In the genomic region with DNA sequence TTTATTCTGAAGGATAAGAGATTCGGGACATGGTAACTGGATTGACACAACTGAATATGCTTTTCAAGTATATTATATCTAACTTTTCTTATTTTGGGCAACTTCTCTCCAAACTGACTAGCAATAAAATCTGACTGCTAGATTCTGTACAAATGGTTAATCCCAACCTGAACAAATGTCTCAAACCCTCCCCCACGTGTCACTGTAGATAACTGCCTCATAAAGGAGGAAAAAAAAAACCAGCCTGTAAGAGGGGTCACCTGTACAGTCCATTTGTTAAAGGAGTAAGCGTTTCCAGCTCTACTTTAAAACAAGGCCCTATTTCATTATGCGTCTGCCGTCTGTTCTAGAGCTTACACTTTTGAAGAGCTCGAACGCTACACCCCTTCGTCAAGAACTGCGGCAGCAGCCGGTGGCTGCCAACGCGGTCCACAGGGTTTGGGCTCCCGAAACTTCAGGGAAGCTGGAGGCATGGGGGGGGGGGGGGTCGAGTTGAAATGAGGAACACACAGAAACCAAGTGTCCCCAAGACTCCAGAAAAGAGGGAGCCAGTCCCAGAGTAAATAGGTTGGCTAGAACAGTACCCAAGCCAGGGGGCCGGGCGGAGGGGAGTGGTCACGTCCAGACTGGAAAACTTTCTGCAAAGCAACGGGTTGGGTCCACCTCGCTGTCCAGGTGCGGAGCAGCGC, we compare ENCODE assay signal across 8 cellular contexts. TPM values are rescaled to one million over a fixed set of nuclear protein-coding genes. Genes with fewer than 3 reads are reported as not detected.
A peak's percentile ranks its signal among the peaks of the same experiment; 100 is the strongest.
DNase-seq lines count a peak whose midpoint lies in the region; ATAC-seq and TF ChIP-seq lines count a peak whose summit lies in the region.

No MANE protein-coding gene starts in this region.

- H3K9me2 ChIP-seq in MM.1S (replicated peaks; ENCODE audit: insufficient read depth, low read length): no peaks in the 10 kb centered on the region
- no peaks in the 10 kb centered on the region for H3K9me2 ChIP-seq in hepatocyte (replicated peaks; ENCODE audit: insufficient read depth)

- WGBS in hepatocyte (ENCODE audit: low lambda C conversion rate, missing lambda C conversion rate): 4% methylated on average over 18 of the region's 21 CpGs

- peaks cover 7% of the 10 kb centered on the region for H3K36me3 Mint-ChIP-seq in activated naive CD8-positive, alpha-beta T cell treated with anti-CD3 and anti-CD28 coated beads, Interleukin-2, amount 10 ng/mL, durations not matched to agents 7 days and 5 days

- H2AFZ ChIP-seq in MM.1S (ENCODE audit: low read length) (peak overlapping the region; percentile 75), hepatocyte (peak overlapping the region; percentile 79)

- no peaks in the 10 kb centered on the region for H3K27me3 ChIP-seq in MM.1S (replicated peaks; ENCODE audit: insufficient read depth, low read length)
- no peaks in the 10 kb centered on the region for H3K27me3 ChIP-seq in hepatocyte

- H3K4me3 ChIP-seq in HFF-Myc (replicated peaks; ENCODE audit: low read depth, low read length): peak overlapping the region; percentile 75
- H3K4me3 ChIP-seq in MM.1S (ENCODE audit: low read length): peak overlapping the region; percentile 92
- H3K4me3 ChIP-seq in hepatocyte: peak overlapping the region; percentile 58
- H3K4me3 ChIP-seq in skeletal muscle cell (ENCODE audit: low read depth, low read length): peak overlapping the region; percentile 96

- TF ChIP-seq CTCF in HFF-Myc (IDR thresholded peaks at IDR 0.05; ENCODE audit: low read depth, low read length, missing control alignments) (no peak), MM.1S (IDR thresholded peaks at IDR 0.05; ENCODE audit: low read length) (no peak), hepatocyte (IDR thresholded peaks at IDR 0.05; ENCODE audit: poor library complexity) (no peak)

- H3K36me3 ChIP-seq in MM.1S (replicated peaks; ENCODE audit: insufficient read depth, low read length) (no peaks in the 10 kb centered on the region), hepatocyte (replicated peaks; ENCODE audit: insufficient read depth, low read depth) (no peaks in the 10 kb centered on the region)

- ATAC-seq in activated naive CD8-positive, alpha-beta T cell treated with anti-CD3 and anti-CD28 coated beads, Interleukin-2, amount 10 ng/mL, durations not matched to agents 7 days and 5 days (ENCODE audit: low read depth): peak; percentile 44

- H3K4me2 ChIP-seq in MM.1S (ENCODE audit: low read depth, low read length) (peak overlapping the region; percentile 66), hepatocyte (peak overlapping the region; percentile 82)

- peaks cover 51% of the 10 kb centered on the region for H3K79me2 ChIP-seq in MM.1S (ENCODE audit: low read length)
- peaks cover 51% of the 10 kb centered on the region for H3K79me2 ChIP-seq in hepatocyte

- POLR2A ChIA-PET in activated naive CD8-positive, alpha-beta T cell treated with anti-CD3 and anti-CD28 coated beads, Interleukin-2, amount 10 ng/mL, durations not matched to agents 7 days and 5 days (lab: Charles Lee): interaction anchor here (0.9 to 1.9 kb wide), 8 partner anchors 57 to 699 kb away, joined by 3 to 12 read pairs (median 4); partner anchors contain the start of genes CBLL1, HBP1 and SLC26A4

- H3K4me1 ChIP-seq in MM.1S (ENCODE audit: low read length): peaks cover 12% of the 10 kb centered on the region
- H3K4me1 ChIP-seq in hepatocyte (ENCODE audit: insufficient read depth): peaks cover 12% of the 10 kb centered on the region

- peaks cover 54% of the 10 kb centered on the region for H3K4me1 Mint-ChIP-seq in activated naive CD8-positive, alpha-beta T cell treated with anti-CD3 and anti-CD28 coated beads, Interleukin-2, amount 10 ng/mL, durations not matched to agents 7 days and 5 days

- no peaks in the 10 kb centered on the region for H3K9me3 Mint-ChIP-seq in activated naive CD8-positive, alpha-beta T cell treated with anti-CD3 and anti-CD28 coated beads, Interleukin-2, amount 10 ng/mL, durations not matched to agents 7 days and 5 days

- H4K20me1 ChIP-seq in MM.1S (ENCODE audit: insufficient read depth, low read length): no peaks in the 10 kb centered on the region
- no peaks in the 10 kb centered on the region for H4K20me1 ChIP-seq in hepatocyte (ENCODE audit: insufficient read depth, poor library complexity, severe bottlenecking)

- peak overlapping the region; percentile 94 for H3K9ac ChIP-seq in MM.1S (ENCODE audit: low read length)

- H3F3A ChIP-seq in MM.1S (ENCODE audit: insufficient read depth, low read length): no peaks in the 10 kb centered on the region

- H3K9me3 ChIP-seq in MM.1S (replicated peaks; ENCODE audit: insufficient read depth, low read length) (no peaks in the 10 kb centered on the region), hepatocyte (ENCODE audit: low read depth) (no peaks in the 10 kb centered on the region)

- H3K4me3 Mint-ChIP-seq in activated naive CD8-positive, alpha-beta T cell treated with anti-CD3 and anti-CD28 coated beads, Interleukin-2, amount 10 ng/mL, durations not matched to agents 7 days and 5 days: peak overlapping the region; percentile 93

- H3K27ac ChIP-seq in MM.1S (ENCODE audit: low read length) (peak overlapping the region; percentile 17; the same call in 1 of the 2 replicates), hepatocyte (peak overlapping the region; percentile 97)

- DNase-seq in NCI-H345 (lab: John Stamatoyannopoulos, UW) (peak; percentile 37), NCI-H345 treated with DMSO at 0.1 percent for 48 hours (lab: John Stamatoyannopoulos, UW; ENCODE audit: unreplicated experiment) (no peak), HFF-Myc (ENCODE audit: extremely low read depth, low read depth) (no peak), MM.1S (no peak), hepatocyte (ENCODE audit: low spot score) (no peak), skeletal muscle cell (ENCODE audit: low read depth) (no peak), NCI-H1048 (lab: John Stamatoyannopoulos, UW) (no peak)
- DNase-seq in activated naive CD8-positive, alpha-beta T cell treated with anti-CD3 and anti-CD28 coated beads, Interleukin-2, amount 10 ng/mL, durations not matched to agents 7 days and 5 days: no peak

- peak overlapping the region; percentile 95 for H3K27ac Mint-ChIP-seq in activated naive CD8-positive, alpha-beta T cell treated with anti-CD3 and anti-CD28 coated beads, Interleukin-2, amount 10 ng/mL, durations not matched to agents 7 days and 5 days

- H3K27me3 Mint-ChIP-seq in activated naive CD8-positive, alpha-beta T cell treated with anti-CD3 and anti-CD28 coated beads, Interleukin-2, amount 10 ng/mL, durations not matched to agents 7 days and 5 days: no peaks in the 10 kb centered on the region

RNA-seq across cellular contexts. Expression of gene COG5, which starts 0.5 kb away (rescaled TPM):
- 10 to 100 TPM; 51.0 to 56.2 TPM for total RNA-seq in activated naive CD8-positive, alpha-beta T cell treated with anti-CD3 and anti-CD28 coated beads, Interleukin-2, amount 10 ng/mL, durations not matched to agents 7 days and 5 days
- 53.5 and 82.2 TPM in 2 replicates for total RNA-seq in hepatocyte
- 12.7 and 15.8 TPM in 2 replicates for polyA plus RNA-seq in hepatocyte

RNA-seq across cellular contexts. Expression of gene DUS4L, which starts 0.6 kb away (rescaled TPM):
- total RNA-seq in activated naive CD8-positive, alpha-beta T cell treated with anti-CD3 and anti-CD28 coated beads, Interleukin-2, amount 10 ng/mL, durations not matched to agents 7 days and 5 days: 10 to 100 TPM; 10.1 to 11.8 TPM
- total RNA-seq in hepatocyte: 12.5 and 14.2 TPM in 2 replicates
- 5.4 and 6.3 TPM in 2 replicates for polyA plus RNA-seq in hepatocyte

RNA-seq across cellular contexts. Expression of gene BCAP29, which starts 16.8 kb away (rescaled TPM):
- total RNA-seq in activated naive CD8-positive, alpha-beta T cell treated with anti-CD3 and anti-CD28 coated beads, Interleukin-2, amount 10 ng/mL, durations not matched to agents 7 days and 5 days: 10 to 100 TPM; 25.2 to 32.6 TPM
- total RNA-seq in hepatocyte: 54.2 and 76.6 TPM in 2 replicates
- 27.5 and 35.1 TPM in 2 replicates for polyA plus RNA-seq in hepatocyte
